1 cellular context compared by ENCODE assay signal in the genomic region with DNA sequence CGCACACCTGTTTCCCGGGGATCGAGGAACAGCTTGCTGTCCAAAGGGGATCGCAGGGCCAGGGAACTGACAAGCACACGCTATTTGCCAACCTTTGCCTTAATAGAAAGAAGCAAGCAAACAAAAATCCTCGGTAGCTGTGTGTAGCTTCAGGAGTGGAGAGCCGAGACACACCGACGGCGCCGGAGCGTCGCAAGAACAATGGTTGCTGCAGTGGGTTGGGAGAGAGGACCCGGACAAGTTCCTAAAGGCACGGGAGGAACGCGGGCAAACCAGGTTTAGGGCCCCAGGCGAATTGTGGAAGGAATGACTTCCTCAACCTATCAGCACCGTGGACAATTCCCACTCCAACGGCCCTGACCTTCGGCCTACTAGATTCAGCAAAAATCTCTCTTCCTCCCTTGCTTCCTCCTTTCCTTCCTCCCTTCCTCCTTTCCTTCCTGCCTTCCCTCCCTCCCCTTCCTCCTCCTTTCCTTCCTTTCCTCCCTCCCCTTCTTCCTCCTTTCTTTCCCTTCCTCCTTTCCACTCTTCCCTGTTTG.
TF ChIP-seq lines count a peak whose summit lies in the region.

No MANE protein-coding gene starts in this region.

TF ChIP-seq in WTC11, 78 proteins besides CTCF, POLR2A, EP300 and RAD21 (continued from another document):
- TF ChIP-seq, protein P1, sequence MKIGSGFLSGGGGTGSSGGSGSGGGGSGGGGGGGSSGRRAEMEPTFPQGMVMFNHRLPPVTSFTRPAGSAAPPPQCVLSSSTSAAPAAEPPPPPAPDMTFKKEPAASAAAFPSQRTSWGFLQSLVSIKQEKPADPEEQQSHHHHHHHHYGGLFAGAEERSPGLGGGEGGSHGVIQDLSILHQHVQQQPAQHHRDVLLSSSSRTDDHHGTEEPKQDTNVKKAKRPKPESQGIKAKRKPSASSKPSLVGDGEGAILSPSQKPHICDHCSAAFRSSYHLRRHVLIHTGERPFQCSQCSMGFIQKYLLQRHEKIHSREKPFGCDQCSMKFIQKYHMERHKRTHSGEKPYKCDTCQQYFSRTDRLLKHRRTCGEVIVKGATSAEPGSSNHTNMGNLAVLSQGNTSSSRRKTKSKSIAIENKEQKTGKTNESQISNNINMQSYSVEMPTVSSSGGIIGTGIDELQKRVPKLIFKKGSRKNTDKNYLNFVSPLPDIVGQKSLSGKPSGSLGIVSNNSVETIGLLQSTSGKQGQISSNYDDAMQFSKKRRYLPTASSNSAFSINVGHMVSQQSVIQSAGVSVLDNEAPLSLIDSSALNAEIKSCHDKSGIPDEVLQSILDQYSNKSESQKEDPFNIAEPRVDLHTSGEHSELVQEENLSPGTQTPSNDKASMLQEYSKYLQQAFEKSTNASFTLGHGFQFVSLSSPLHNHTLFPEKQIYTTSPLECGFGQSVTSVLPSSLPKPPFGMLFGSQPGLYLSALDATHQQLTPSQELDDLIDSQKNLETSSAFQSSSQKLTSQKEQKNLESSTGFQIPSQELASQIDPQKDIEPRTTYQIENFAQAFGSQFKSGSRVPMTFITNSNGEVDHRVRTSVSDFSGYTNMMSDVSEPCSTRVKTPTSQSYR (CRISPR knock-in tag; IDR thresholded peaks at IDR 0.05): no peak
- no peak for TF ChIP-seq ZNF317 (CRISPR knock-in tag; IDR thresholded peaks at IDR 0.05; ENCODE audit: borderline replicate concordance, low read depth)
- TF ChIP-seq ZNF121 (CRISPR knock-in tag; IDR thresholded peaks at IDR 0.05): no peak
- TF ChIP-seq ELF4 (CRISPR knock-in tag; IDR thresholded peaks at IDR 0.05; ENCODE audit: low read depth): no peak
- TF ChIP-seq NFE2L1 (CRISPR knock-in tag; IDR thresholded peaks at IDR 0.05): 0 out of 2 replicates have a peak, but pooled peaks have one; percentile 39
- TF ChIP-seq ZBTB43 (CRISPR knock-in tag; IDR thresholded peaks at IDR 0.05): no peak
- TF ChIP-seq EMX1 (CRISPR knock-in tag; IDR thresholded peaks at IDR 0.05): no peak
- no peak for TF ChIP-seq TP53 (CRISPR knock-in tag; IDR thresholded peaks at IDR 0.05)
- TF ChIP-seq CREB1 (CRISPR knock-in tag; IDR thresholded peaks at IDR 0.05): no peak
- peak; percentile 85 for TF ChIP-seq ETV6 (CRISPR knock-in tag; IDR thresholded peaks at IDR 0.05)
- TF ChIP-seq, protein P2, sequence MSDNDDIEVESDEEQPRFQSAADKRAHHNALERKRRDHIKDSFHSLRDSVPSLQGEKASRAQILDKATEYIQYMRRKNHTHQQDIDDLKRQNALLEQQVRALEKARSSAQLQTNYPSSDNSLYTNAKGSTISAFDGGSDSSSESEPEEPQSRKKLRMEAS (CRISPR knock-in tag; IDR thresholded peaks at IDR 0.05): 0 out of 2 replicates have a peak, but pooled peaks have one; percentile 16
